ENCODE assay signal across 25 cellular contexts in the genomic region with DNA sequence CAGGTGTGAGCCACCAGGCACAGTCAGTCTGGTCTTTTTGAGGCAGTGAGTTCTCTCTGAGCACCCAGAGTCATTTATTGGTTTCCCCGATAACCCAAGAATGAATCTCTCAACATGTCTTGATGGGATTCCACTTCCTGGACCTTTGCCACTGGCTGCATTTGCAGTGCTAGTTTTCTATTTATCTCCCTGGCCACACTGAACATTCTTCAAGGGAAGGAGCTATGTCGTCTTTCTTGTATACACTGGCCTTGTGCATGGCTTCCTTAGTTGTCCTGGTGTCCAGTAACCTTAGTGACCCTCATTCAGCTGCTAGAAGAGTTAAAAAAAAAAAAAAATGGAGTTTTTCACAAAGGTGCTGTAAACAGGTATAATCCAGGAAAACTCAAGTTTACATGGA.
"Had no signal": no experiment of that assay in that cellular context is flagged by ENCODE, and none has a peak within 500 bp of the region (broad histone marks: within the 10 kb centered on the region; RNA-seq: fewer than 3 reads in every experiment).

No MANE protein-coding gene starts in this region.

- H3K27me3 ChIP-seq: ovary, stomach, testis, tibial nerve, uterus had no signal

- H3K4me3 ChIP-seq: left ventricle myocardium inferior, lung, ovary, prostate gland, skin epidermis, stomach, testis, tibial nerve, uterus had no signal

- H3K9me3 ChIP-seq: left ventricle myocardium inferior, ovary, prostate gland, stomach, testis, tibial nerve, uterus had no signal

- H3K27ac ChIP-seq: left ventricle myocardium inferior, ovary, prostate gland, skin epidermis, stomach, testis, tibial nerve, uterus had no signal

- H3K36me3 ChIP-seq: left ventricle myocardium inferior, ovary, prostate gland, stomach, tibial nerve, uterus had no signal

- H3K4me1 ChIP-seq: prostate gland, stomach, testis, tibial nerve, uterus had no signal

- ATAC-seq: left colon; natural killer cell; right cardiac atrium; sciatic nerve; stimulated activated naive B cell treated with anti-CD40 and anti-IgM and Interleukin-4, amounts not matched to agents 10 μg/mL and 1 μg/mL and 100 μg/mL, for 72 hours; stimulated activated naive CD8-positive, alpha-beta T cell treated with anti-CD3 and anti-CD28 coated beads, Interleukin-15, Interleukin-2, amounts not matched to agents 100 U/mL and 50 U/mL, for 24 hours had no signal

- DNase-seq: hippocampal formation; left colon; left ventricle myocardium inferior; mesendoderm; naive B cell; natural killer cell; nephron progenitor cell; ovary; posterior cingulate gyrus; retina; right cardiac atrium; stimulated activated CD4-positive, alpha-beta T cell treated with anti-CD3 and anti-CD28 coated beads, Interleukin-12 subunit alpha, Interleukin-12 subunit beta, amount 100 ng/mL, for 4 hours; stimulated activated CD4-positive, alpha-beta T cell treated with anti-CD3 and anti-CD28 coated beads, Interleukin-15, amount 100 ng/mL, for 24 hours; stimulated activated CD4-positive, alpha-beta T cell treated with anti-CD3 and anti-CD28 coated beads, Interleukin-2, amount 100 ng/mL, for 24 hours; stimulated activated CD4-positive, alpha-beta T cell treated with anti-CD3 and anti-CD28 coated beads, Interleukin-4, amount 100 ng/mL, for 1 hour; stimulated activated naive B cell treated with anti-CD40 and anti-IgM and Interleukin-4, amounts not matched to agents 10 μg/mL and 1 μg/mL and 100 μg/mL, for 72 hours; stimulated activated naive CD8-positive, alpha-beta T cell treated with anti-CD3 and anti-CD28 coated beads, Interleukin-15, Interleukin-2, amounts not matched to agents 100 U/mL and 50 U/mL, for 24 hours; stomach; testis; uterus had no signal
